1 cellular context compared by ENCODE assay signal in genomic region chr1:67838180-67838912, GRCh38.
TF ChIP-seq lines count a peak whose summit lies in the region.

No MANE protein-coding gene starts in this region.

TF ChIP-seq in H1, 55 proteins besides CTCF, POLR2A, EP300 and RAD21:
- TF ChIP-seq MAFK (IDR thresholded peaks at IDR 0.05; ENCODE audit: low read depth, low read length): peak; percentile 21; the same call in 1 of the 2 replicates
- no peak for TF ChIP-seq HDAC2 (IDR thresholded peaks at IDR 0.05; ENCODE audit: borderline replicate concordance in 1 of 2, low read depth in 2 of 2, low read length in 2 of 2)
- no peak for TF ChIP-seq GABPA (IDR thresholded peaks at IDR 0.05; ENCODE audit: borderline replicate concordance, insufficient read depth, low read length)
- TF ChIP-seq KDM1A (IDR thresholded peaks at IDR 0.05; ENCODE audit: borderline replicate concordance, low read length): no peak
TF ChIP-seq in H1: peak in this region for 1.
